In the genomic region with DNA sequence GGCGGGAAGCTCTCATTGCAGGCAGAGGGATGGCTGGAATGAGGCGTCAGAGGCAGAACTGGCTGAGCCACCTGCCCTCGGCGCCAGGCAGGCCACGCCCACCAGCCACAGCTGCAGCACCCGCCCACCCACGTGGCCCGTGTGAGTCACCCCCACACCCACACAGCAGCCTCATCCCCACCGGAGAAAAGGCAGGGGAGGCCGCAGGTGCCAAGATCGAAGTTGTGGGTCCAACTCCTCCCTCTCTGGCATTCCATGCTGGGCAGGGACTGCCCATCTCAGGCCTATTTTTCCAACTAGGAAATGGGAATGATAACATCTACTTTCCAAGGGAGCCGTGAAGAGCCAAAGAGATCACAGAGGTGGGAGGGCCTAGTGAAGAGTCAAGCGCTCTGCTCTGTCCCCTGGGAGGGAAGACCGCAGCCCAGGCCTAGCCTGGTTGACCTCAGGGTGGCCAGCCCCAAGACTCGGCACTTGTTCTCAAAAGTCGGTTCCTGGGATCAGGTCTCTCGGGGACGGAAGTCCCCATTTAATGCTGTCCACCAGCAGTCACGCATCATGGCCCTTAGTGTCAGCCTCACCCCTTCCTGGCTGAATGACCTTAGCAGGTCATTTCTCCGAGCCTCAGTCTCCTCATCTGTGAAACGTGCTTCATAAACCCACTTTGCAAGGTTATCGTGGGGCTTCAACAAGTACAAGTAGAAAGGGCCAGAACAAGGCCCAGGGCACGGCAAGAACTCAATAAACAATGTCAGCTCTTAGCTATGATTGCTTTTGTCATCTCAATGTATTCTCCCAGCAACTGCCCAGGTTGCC, we compare ENCODE assay signal across 7 cellular contexts. TPM values are rescaled to one million over a fixed set of nuclear protein-coding genes. Genes with fewer than 3 reads are reported as not detected.
DNase-seq lines count a peak whose midpoint lies in the region; ATAC-seq, FAIRE-seq and TF ChIP-seq lines count a peak whose summit lies in the region.

A gene (minus strand): TSS at position 45 of the 816 bp plus-strand sequence. CDS start 2,962 bp downstream, outside the sequence.

- peak within 1 kb of the TSS; percentile 78 for H3K4me3 ChIP-seq in MM.1S (ENCODE audit: low read length)
- H3K4me3 ChIP-seq in HepG2 (replicated peaks in 1 of 3; ENCODE audit: insufficient read depth in 1 of 3, low read depth in 2 of 3, low read length in 3 of 3), result peak within 1 kb of the TSS in 1 of 3 experiments; percentile 50; a peak in 1 of 6 replicates

- ATAC-seq in GM19467 (IDR thresholded peaks at IDR 0.05; ENCODE audit: unreplicated experiment) (peak; percentile 9), HepG2 (peak; percentile 33), HG02840 (IDR thresholded peaks at IDR 0.05; ENCODE audit: low FRiP score, unreplicated experiment) (no peak)
- ATAC-seq in activated T-cell treated with anti-CD3 and anti-CD28 coated beads, Interleukin-2, amount 50 U/mL, for 72 hours (replicated peaks in 1 of 2), result peak; percentile 70 to 73

- TF ChIP-seq CTCF in MM.1S (IDR thresholded peaks at IDR 0.05; ENCODE audit: low read length) (no peak), HepG2 (CRISPR knock-in tag; IDR thresholded peaks at IDR 0.05) (no peak), D721Med (IDR thresholded peaks at IDR 0.05; ENCODE audit: insufficient read depth, missing control alignments) (no peak)

- peaks cover 29% of the 10 kb centered on the region for H3K4me1 Mint-ChIP-seq in activated T-cell treated with anti-CD3 and anti-CD28 coated beads, Interleukin-2, amount 50 U/mL, for 72 hours (ENCODE audit: low read depth)

- BruUV-seq in HepG2 (replicated peaks; lab: Mats Ljungman, UMichigan), result no TSS peak

- in situ Hi-C loops in HepG2 (cut with HindIII; ENCODE audit: extremely low pct_ligation_motif_present, low pct_unique_long_range_greater_than_20kb), result no loop called here

- 56% methylated on average over 9 of the region's 23 CpGs for WGBS in HepG2 (ENCODE audit: low lambda C conversion rate)

- POLR2A ChIA-PET in HepG2 (lab: Yijun Ruan, JAX), result interaction anchor here (1.4 to 1.5 kb wide), 2 partner anchors 11 to 78 kb away, joined by 3 to 6 read pairs; a partner anchor contains a TSS

- peaks cover 45% of the 10 kb centered on the region for H3K79me2 ChIP-seq in MM.1S (ENCODE audit: low read length)
- no peaks in the 10 kb centered on the region for H3K79me2 ChIP-seq in HepG2 (ENCODE audit: insufficient read depth, low read length)

- peaks cover 16% of the 10 kb centered on the region for H3F3A ChIP-seq in MM.1S (ENCODE audit: insufficient read depth, low read length)

- H4K20me1 ChIP-seq in MM.1S (ENCODE audit: insufficient read depth, low read length) (no peaks in the 10 kb centered on the region), HepG2 (ENCODE audit: insufficient read depth, low read length) (no peaks in the 10 kb centered on the region)

- no peaks in the 10 kb centered on the region for H3K27me3 Mint-ChIP-seq in activated T-cell treated with anti-CD3 and anti-CD28 coated beads, Interleukin-2, amount 50 U/mL, for 72 hours (ENCODE audit: low read depth)

- DNase-seq in MM.1S (peak; percentile 88), HepG2 (ENCODE audit: low spot score) (no peak), D721Med (ENCODE audit: insufficient read length, low spot score) (no peak)
- DNase-seq in activated T-cell treated with anti-CD3 and anti-CD28 coated beads, Interleukin-2, amount 50 U/mL, for 72 hours, result peak; percentile 78 to 85
- peak; percentile 18 for DNase-seq in stimulated activated CD8-positive, alpha-beta memory T cell treated with anti-CD3 and anti-CD28 coated beads, Interleukin-7, amount 100 ng/mL, for 24 hours (ENCODE audit: low read depth)

- H2AFZ ChIP-seq in MM.1S (ENCODE audit: low read length) (peak within 1 kb of the TSS; percentile 4; the same call in 1 of the 2 replicates), HepG2 (ENCODE audit: low read length) (no peak within 1 kb of the TSS)

- no peaks in the 10 kb centered on the region for H3K36me3 Mint-ChIP-seq in activated T-cell treated with anti-CD3 and anti-CD28 coated beads, Interleukin-2, amount 50 U/mL, for 72 hours (ENCODE audit: insufficient read depth in 2 of 2)

- H3K9me2 ChIP-seq in MM.1S (replicated peaks; ENCODE audit: insufficient read depth, low read length), result no peaks in the 10 kb centered on the region

- no peak for FAIRE-seq in HepG2 (lab: Jason Lieb, UNC)
- no peak for FAIRE-seq in D721Med (lab: Jason Lieb, UNC)

- H3K4me3 Mint-ChIP-seq in activated T-cell treated with anti-CD3 and anti-CD28 coated beads, Interleukin-2, amount 50 U/mL, for 72 hours, result peak within 1 kb of the TSS; percentile 20 to 52

- peak within 1 kb of the TSS; percentile 94 for H3K4me2 ChIP-seq in MM.1S (ENCODE audit: low read depth, low read length)
- H3K4me2 ChIP-seq in HepG2 (ENCODE audit: low read depth, low read length), result peak within 1 kb of the TSS; percentile 76

- H3K36me3 ChIP-seq in MM.1S (replicated peaks; ENCODE audit: insufficient read depth, low read length) (peaks cover 8% of the 10 kb centered on the region; the same call in 1 of the 2 replicates), HepG2 (replicated peaks in 1 of 2; ENCODE audit: control insufficient read depth in 1 of 2, insufficient read depth in 2 of 2, low read length in 2 of 2) (no peaks in the 10 kb centered on the region)

- peak within 1 kb of the TSS; percentile 87 for H3K9ac ChIP-seq in MM.1S (ENCODE audit: low read length)
- no peak within 1 kb of the TSS for H3K9ac ChIP-seq in HepG2 (ENCODE audit: insufficient read depth, low read depth, low read length)

- H3K27me3 ChIP-seq in MM.1S (replicated peaks; ENCODE audit: insufficient read depth, low read length) (no peaks in the 10 kb centered on the region), HepG2 (ENCODE audit: control insufficient read depth in 1 of 2, insufficient read depth in 2 of 2, low read length in 2 of 2) (peaks cover 6 to 29% of the 10 kb centered on the region in 2 experiments; a peak in 3 of 5 replicates)

- TF ChIP-seq RAD21 in HepG2 (CRISPR knock-in tag; IDR thresholded peaks at IDR 0.05), result no peak

- no peaks in the 10 kb centered on the region for H3K9me3 Mint-ChIP-seq in activated T-cell treated with anti-CD3 and anti-CD28 coated beads, Interleukin-2, amount 50 U/mL, for 72 hours

- H3K9me3 ChIP-seq in MM.1S (replicated peaks; ENCODE audit: insufficient read depth, low read length), result no peaks in the 10 kb centered on the region
- no peaks in the 10 kb centered on the region for H3K9me3 ChIP-seq in HepG2 (ENCODE audit: low read length)

- H3K4me1 ChIP-seq in MM.1S (ENCODE audit: low read length) (peaks cover 22% of the 10 kb centered on the region), HepG2 (ENCODE audit: insufficient read depth, low read length) (peaks cover 27% of the 10 kb centered on the region)

- TF ChIP-seq EP300 in HepG2 (IDR thresholded peaks at IDR 0.05; ENCODE audit: low read depth in 2 of 2, low read length in 2 of 2) (no peak), HepG2 (CRISPR knock-in tag; IDR thresholded peaks at IDR 0.05; ENCODE audit: borderline replicate concordance) (no peak)

- CTCF ChIA-PET in HepG2 (lab: Yijun Ruan, JAX; ENCODE audit: low intra/inter-chr PET ratio, low total read pairs), result no interaction called here

- intact Hi-C loops in HepG2 (cut with micrococcal nuclease; ENCODE audit: unreplicated experiment), result no loop called here

- no peak for TF ChIP-seq POLR2A in HepG2 (IDR thresholded peaks at IDR 0.05; ENCODE audit: insufficient read depth in 1 of 2, low read depth in 2 of 2, low read length in 2 of 2)

- H3K27ac Mint-ChIP-seq in activated T-cell treated with anti-CD3 and anti-CD28 coated beads, Interleukin-2, amount 50 U/mL, for 72 hours, result peak within 1 kb of the TSS; percentile 14

- H3K27ac ChIP-seq in MM.1S (ENCODE audit: low read length) (peak within 1 kb of the TSS; percentile 99), HepG2 (ENCODE audit: extremely low read length, insufficient read depth, low read length) (no peak within 1 kb of the TSS)

TF ChIP-seq in HepG2, 621 proteins besides CTCF, POLR2A, EP300 and RAD21 (continues in another document):
- TF ChIP-seq, protein P1, sequence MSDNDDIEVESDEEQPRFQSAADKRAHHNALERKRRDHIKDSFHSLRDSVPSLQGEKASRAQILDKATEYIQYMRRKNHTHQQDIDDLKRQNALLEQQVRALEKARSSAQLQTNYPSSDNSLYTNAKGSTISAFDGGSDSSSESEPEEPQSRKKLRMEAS (IDR thresholded peaks at IDR 0.05), result 0 out of 2 replicates have a peak, but pooled peaks have one; percentile 33
- TF ChIP-seq MIER2 (CRISPR knock-in tag; IDR thresholded peaks at IDR 0.05), result no peak
- TF ChIP-seq ZNF629 (CRISPR knock-in tag; conservative IDR thresholded peaks at IDR 0.05), result peak; percentile 63
- peak; percentile 56; the same call in 1 of the 2 replicates for TF ChIP-seq SAP130 (CRISPR knock-in tag; IDR thresholded peaks at IDR 0.05; ENCODE audit: low read depth)
- no peak for TF ChIP-seq ZNF7 (CRISPR knock-in tag; IDR thresholded peaks at IDR 0.05)

RNA-seq across cellular contexts. Expression of the gene that starts here (rescaled TPM):
- total RNA-seq in activated T-cell treated with anti-CD3 and anti-CD28 coated beads, Interleukin-2, amount 50 U/mL, for 72 hours, result 1 to 10 TPM; 2.0 to 2.6 TPM
- 0.46 and 1.0 TPM in 2 replicates for total RNA-seq in HepG2 (2016; rRNA removed; fragmentation: Illumina TruSeq; extraction: Trizol)
- 0.10 and 0.18 TPM in 2 replicates for total RNA-seq in HepG2 (2016; cell fraction: cytosol; rRNA removed; fragmentation: Illumina TruSeq; extraction: Trizol; ENCODE audit: low read depth)
- 0.65 and 0.82 TPM in 2 replicates for total RNA-seq in HepG2 (2016; cell fraction: insoluble cytoplasmic fraction; rRNA removed; fragmentation: Illumina TruSeq; extraction: Trizol)
- total RNA-seq in HepG2 (2016; cell fraction: membrane; rRNA removed; fragmentation: Illumina TruSeq; extraction: Trizol), result 0.14 and 0.34 TPM in 2 replicates
- 0.81 and 1.5 TPM in 2 replicates for total RNA-seq in HepG2 (2016; cell fraction: nucleus; rRNA removed; fragmentation: Illumina TruSeq; extraction: Trizol)
- polyA plus RNA-seq in HepG2 (2011; rRNA removed), result 0.40 and 0.90 TPM in 2 replicates
- polyA plus RNA-seq in HepG2 (2011; cell fraction: cytosol; rRNA removed), result 0.41 and 0.43 TPM in 2 replicates
- 1.8 and 2.7 TPM in 2 replicates for polyA plus RNA-seq in HepG2 (2011; cell fraction: nucleus; rRNA removed)
- polyA plus RNA-seq in HepG2 (2012), result 0.35 and 0.36 TPM in 2 replicates
- polyA plus RNA-seq in HepG2 (2016; cell fraction: cytosol; fragmentation: Illumina TruSeq; extraction: Trizol; ENCODE audit: low read depth), result 0.03 and 0.05 TPM in 2 replicates
- polyA plus RNA-seq in HepG2 (2016; cell fraction: insoluble cytoplasmic fraction; fragmentation: Illumina TruSeq; extraction: Trizol; ENCODE audit: low read depth), result 0.23 and 0.37 TPM in 2 replicates
- 0.09 and 0.27 TPM in 2 replicates for polyA plus RNA-seq in HepG2 (2016; cell fraction: membrane; fragmentation: Illumina TruSeq; extraction: Trizol; ENCODE audit: low read depth)
- 1.4 and 2.5 TPM in 2 replicates for polyA plus RNA-seq in HepG2 (2016; cell fraction: nucleus; fragmentation: Illumina TruSeq; extraction: Trizol; ENCODE audit: insufficient read depth, low read depth)
- polyA minus RNA-seq in HepG2 (2011; rRNA and poly(A)+ RNA removed; ENCODE audit: low replicate concordance), result 0.07 and 0.92 TPM in 2 replicates
- polyA minus RNA-seq in HepG2 (2011; cell fraction: cytosol; rRNA and poly(A)+ RNA removed), result 1.2 TPM in 1 of 2 replicates, not detected in the other
- 0.99 and 1.2 TPM in 2 replicates for polyA minus RNA-seq in HepG2 (2011; cell fraction: nucleus; rRNA and poly(A)+ RNA removed)

Comparison
In these comparisons a context has a peak if more than half of its experiments do, and no peak if none do; other contexts are left out.
1. DNase-seq: peak in MM.1S (single experiment), activated T-cell treated with anti-CD3 and anti-CD28 coated beads, Interleukin-2, amount 50 U/mL, for 72 hours (2 of 2) and stimulated activated CD8-positive, alpha-beta memory T cell treated with anti-CD3 and anti-CD28 coated beads, Interleukin-7, amount 100 ng/mL, for 24 hours (single experiment); none in HepG2 (single experiment) and D721Med (single experiment).